Comparison of ENCODE assay signal across 13 cellular contexts in genomic region chr1:200314085-200314750, GRCh38.
DNase-seq lines count a peak whose midpoint lies in the region; ATAC-seq and TF ChIP-seq lines count a peak whose summit lies in the region.
"Had no signal": no experiment of that assay in that cellular context is flagged by ENCODE, and none has a peak within 500 bp of the region (broad histone marks: within the 10 kb centered on the region; RNA-seq: fewer than 3 reads in every experiment).

No MANE protein-coding gene starts in this region.

- H3K9me3 ChIP-seq in Caco-2 (no peaks in the 10 kb centered on the region), osteoblast (ENCODE audit: low read depth, low read length) (no peaks in the 10 kb centered on the region), transverse colon (no peaks in the 10 kb centered on the region), gastroesophageal sphincter (no peaks in the 10 kb centered on the region)
- H3K9me3 ChIP-seq: HAP-1, tibial artery had no signal

- TF ChIP-seq POLR2A in transverse colon (IDR thresholded peaks at IDR 0.05) = no peak
- no peak for TF ChIP-seq POLR2A in gastroesophageal sphincter (IDR thresholded peaks at IDR 0.05)

- DNase-seq in Caco-2 = peak; percentile 50 to 59
- DNase-seq in fibroblast of the aortic adventitia (ENCODE audit: low read depth) = peak; percentile 72
- DNase-seq in osteoblast (ENCODE audit: insufficient read length, low spot score, missing footprints) = no peak
- DNase-seq in transverse colon = no peak
- DNase-seq in cerebellum (ENCODE audit: low spot score) = no peak
- DNase-seq in SKM-1 (lab: John Stamatoyannopoulos, UW; ENCODE audit: unreplicated experiment) = no peak
- DNase-seq: amniotic stem cell, NCI-H2171 treated with DMSO at 0.1 percent for 48 hours, tibial artery had no signal

- no peaks in the 10 kb centered on the region for H3K36me3 Mint-ChIP-seq in Caco-2 (ENCODE audit: insufficient read depth, unreplicated experiment)

- H3K36me3 ChIP-seq in Caco-2 (ENCODE audit: control insufficient read depth, insufficient read depth, low read length) = no peaks in the 10 kb centered on the region
- H3K36me3 ChIP-seq in osteoblast (ENCODE audit: insufficient read depth, low read length) = no peaks in the 10 kb centered on the region
- no peaks in the 10 kb centered on the region for H3K36me3 ChIP-seq in transverse colon
- H3K36me3 ChIP-seq in gastroesophageal sphincter = no peaks in the 10 kb centered on the region
- H3K36me3 ChIP-seq: HAP-1, tibial artery had no signal

- intact Hi-C loops in Caco-2 (cut with micrococcal nuclease; ENCODE audit: unreplicated experiment) (loop anchor here (1.0 kb wide), 4 partner anchors 18 to 96 kb away; partner anchors contain the start of gene ZNF281), transverse colon (cut with DNase I; ENCODE audit: low total_unique reads) (no loop called here)

- 74 to 80% methylated on average over 5 of the region's 5 CpGs for WGBS in transverse colon (ENCODE audit: low coverage in 1 of 2), 2 donors
- WGBS in gastroesophageal sphincter (ENCODE audit: low coverage in 1 of 2), 2 donors = 46 to 64% methylated on average over 5 of the region's 5 CpGs

- H3K4me2 ChIP-seq in osteoblast (ENCODE audit: insufficient read depth, low read length) = peak overlapping the region; percentile 52

- BruUV-seq in Caco-2 (replicated peaks; lab: Mats Ljungman, UMichigan) = TSS peak; percentile 82

- ATAC-seq in SK-N-SH treated with all-trans-retinoic acid at 6 μM for 48 hours (peak; percentile 41), gastroesophageal sphincter (no peak)

- no peak for TF ChIP-seq EP300 in transverse colon (IDR thresholded peaks at IDR 0.05; ENCODE audit: low read depth)
- no peak for TF ChIP-seq EP300 in gastroesophageal sphincter (IDR thresholded peaks at IDR 0.05)

- in situ Hi-C loops in transverse colon (cut with MboI; ENCODE audit: low pct_ligation_motif_present in 1 of 4, low pct_unique_long_range_greater_than_20kb in 1 of 4, low sequenced_read_pairs in 3 of 4) = loop anchor here in 1 of 4 donors (25.0 kb wide), 1 partner anchor 627 kb away; no protein-coding TSS in a partner anchor

- H3K4me3 ChIP-seq in Caco-2 (ENCODE audit: low read depth, low read length) (no peak overlapping the region), fibroblast of the aortic adventitia (ENCODE audit: low read depth, low read length) (no peak overlapping the region), osteoblast (ENCODE audit: insufficient read depth, low read length) (no peak overlapping the region), transverse colon (no peak overlapping the region), gastroesophageal sphincter (no peak overlapping the region)
- H3K4me3 ChIP-seq: HAP-1, tibial artery had no signal

- H3K4me3 Mint-ChIP-seq in Caco-2 (ENCODE audit: unreplicated experiment) = peak overlapping the region; percentile 52
- H3K4me3 Mint-ChIP-seq: B cell had no signal

- H3K79me2 ChIP-seq in osteoblast (ENCODE audit: insufficient read depth, low read length) = no peaks in the 10 kb centered on the region

- H3K27ac Mint-ChIP-seq in Caco-2 (ENCODE audit: unreplicated experiment) = peak overlapping the region; percentile 86
- H3K27ac Mint-ChIP-seq: B cell had no signal

- H4K20me1 ChIP-seq in osteoblast (ENCODE audit: insufficient read depth, low read length) = no peaks in the 10 kb centered on the region

- H3K27me3 ChIP-seq in Caco-2 (replicated peaks; ENCODE audit: control insufficient read depth, insufficient read depth, low read length) (no peaks in the 10 kb centered on the region), osteoblast (ENCODE audit: insufficient read depth, low read length) (no peaks in the 10 kb centered on the region), transverse colon (no peaks in the 10 kb centered on the region), gastroesophageal sphincter (peaks cover 27% of the 10 kb centered on the region)

- TF ChIP-seq CTCF in Caco-2 (IDR thresholded peaks at IDR 0.05; ENCODE audit: insufficient read depth in 1 of 2, low read depth in 1 of 2, low read length in 1 of 2, severe bottlenecking in 1 of 2, unreplicated experiment in 1 of 2) (no peak), fibroblast of the aortic adventitia (IDR thresholded peaks at IDR 0.05; ENCODE audit: insufficient read depth, low read length) (no peak), osteoblast (IDR thresholded peaks at IDR 0.05; ENCODE audit: extremely low read depth, low read depth, low read length) (no peak), transverse colon (IDR thresholded peaks at IDR 0.05) (no peak), gastroesophageal sphincter (IDR thresholded peaks at IDR 0.05) (no peak)

- peaks cover 28% of the 10 kb centered on the region for H3K4me1 ChIP-seq in Caco-2
- peaks cover 36% of the 10 kb centered on the region for H3K4me1 ChIP-seq in osteoblast (ENCODE audit: insufficient read depth, low read length)
- no peaks in the 10 kb centered on the region for H3K4me1 ChIP-seq in transverse colon
- no peaks in the 10 kb centered on the region for H3K4me1 ChIP-seq in gastroesophageal sphincter
- H3K4me1 ChIP-seq: HAP-1, tibial artery had no signal

- CTCF ChIA-PET in Caco-2 (lab: Charles Lee) = interaction anchor here (1.4 kb wide), 1 partner anchor 57 kb away, joined by 4 read pairs; no protein-coding TSS in a partner anchor

- peaks cover 19% of the 10 kb centered on the region for H3K4me1 Mint-ChIP-seq in Caco-2 (ENCODE audit: low read depth, unreplicated experiment)

- H2AFZ ChIP-seq in osteoblast (ENCODE audit: low read length) = peak overlapping the region; percentile 36

- POLR2A ChIA-PET in Caco-2 (lab: Charles Lee) = interaction anchor here (0.8 to 1.0 kb wide), 2 partner anchors 18 to 95 kb away, joined by 3 read pairs; partner anchors contain the start of gene ZNF281

- H3K27me3 Mint-ChIP-seq in Caco-2 (ENCODE audit: insufficient read depth, unreplicated experiment) = no peaks in the 10 kb centered on the region

- H3K27ac ChIP-seq in osteoblast (ENCODE audit: low read depth, low read length) = peak overlapping the region; percentile 60
- no peak overlapping the region for H3K27ac ChIP-seq in transverse colon
- no peak overlapping the region for H3K27ac ChIP-seq in gastroesophageal sphincter
- H3K27ac ChIP-seq: tibial artery had no signal

- H3K9me3 Mint-ChIP-seq in Caco-2 (ENCODE audit: unreplicated experiment) = no peaks in the 10 kb centered on the region

TF ChIP-seq in SK-N-SH treated with all-trans-retinoic acid at 6 μM for 48 hours, 23 proteins besides CTCF, POLR2A, EP300 and RAD21 (continues in another document):
- TF ChIP-seq, protein P1, sequence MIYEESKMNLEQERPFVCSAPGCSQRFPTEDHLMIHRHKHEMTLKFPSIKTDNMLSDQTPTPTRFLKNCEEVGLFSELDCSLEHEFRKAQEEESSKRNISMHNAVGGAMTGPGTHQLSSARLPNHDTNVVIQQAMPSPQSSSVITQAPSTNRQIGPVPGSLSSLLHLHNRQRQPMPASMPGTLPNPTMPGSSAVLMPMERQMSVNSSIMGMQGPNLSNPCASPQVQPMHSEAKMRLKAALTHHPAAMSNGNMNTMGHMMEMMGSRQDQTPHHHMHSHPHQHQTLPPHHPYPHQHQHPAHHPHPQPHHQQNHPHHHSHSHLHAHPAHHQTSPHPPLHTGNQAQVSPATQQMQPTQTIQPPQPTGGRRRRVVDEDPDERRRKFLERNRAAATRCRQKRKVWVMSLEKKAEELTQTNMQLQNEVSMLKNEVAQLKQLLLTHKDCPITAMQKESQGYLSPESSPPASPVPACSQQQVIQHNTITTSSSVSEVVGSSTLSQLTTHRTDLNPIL (CRISPR knock-in tag; IDR thresholded peaks at IDR 0.05; ENCODE audit: low read depth) = no peak
- TF ChIP-seq SNAI2 (CRISPR knock-in tag; IDR thresholded peaks at IDR 0.05) = no peak
- no peak for TF ChIP-seq TOX (CRISPR knock-in tag; IDR thresholded peaks at IDR 0.05; ENCODE audit: borderline replicate concordance)
- TF ChIP-seq ZFP3 (CRISPR knock-in tag; IDR thresholded peaks at IDR 0.05) = no peak
- TF ChIP-seq OSR1 (CRISPR knock-in tag; IDR thresholded peaks at IDR 0.05) = no peak
- TF ChIP-seq TCF4 (CRISPR knock-in tag; IDR thresholded peaks at IDR 0.05; ENCODE audit: borderline replicate concordance) = no peak
- no peak for TF ChIP-seq ZNF565 (CRISPR knock-in tag; conservative IDR thresholded peaks at IDR 0.05; ENCODE audit: low read depth)
- TF ChIP-seq, protein P2, sequence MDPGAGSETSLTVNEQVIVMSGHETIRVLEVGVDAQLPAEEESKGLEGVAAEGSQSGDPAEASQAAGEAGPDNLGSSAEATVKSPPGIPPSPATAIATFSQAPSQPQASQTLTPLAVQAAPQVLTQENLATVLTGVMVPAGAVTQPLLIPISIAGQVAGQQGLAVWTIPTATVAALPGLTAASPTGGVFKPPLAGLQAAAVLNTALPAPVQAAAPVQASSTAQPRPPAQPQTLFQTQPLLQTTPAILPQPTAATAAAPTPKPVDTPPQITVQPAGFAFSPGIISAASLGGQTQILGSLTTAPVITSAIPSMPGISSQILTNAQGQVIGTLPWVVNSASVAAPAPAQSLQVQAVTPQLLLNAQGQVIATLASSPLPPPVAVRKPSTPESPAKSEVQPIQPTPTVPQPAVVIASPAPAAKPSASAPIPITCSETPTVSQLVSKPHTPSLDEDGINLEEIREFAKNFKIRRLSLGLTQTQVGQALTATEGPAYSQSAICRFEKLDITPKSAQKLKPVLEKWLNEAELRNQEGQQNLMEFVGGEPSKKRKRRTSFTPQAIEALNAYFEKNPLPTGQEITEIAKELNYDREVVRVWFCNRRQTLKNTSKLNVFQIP (CRISPR knock-in tag; IDR thresholded peaks at IDR 0.05; ENCODE audit: borderline replicate concordance, low read depth) = no peak
- TF ChIP-seq ZFP30 (CRISPR knock-in tag; IDR thresholded peaks at IDR 0.05) = no peak
- TF ChIP-seq GLIS3 (CRISPR knock-in tag; IDR thresholded peaks at IDR 0.05) = no peak
- no peak for TF ChIP-seq ESRRG (CRISPR knock-in tag; IDR thresholded peaks at IDR 0.05)
- no peak for TF ChIP-seq ARNTL (CRISPR knock-in tag; IDR thresholded peaks at IDR 0.05; ENCODE audit: borderline replicate concordance, low read depth)
- TF ChIP-seq ISL1 (CRISPR knock-in tag; IDR thresholded peaks at IDR 0.05) = no peak
- TF ChIP-seq ZNF8 (CRISPR knock-in tag; IDR thresholded peaks at IDR 0.05) = no peak

Comparison
In these comparisons a context has a peak if more than half of its experiments do, and no peak if none do; other contexts are left out.
1. DNase-seq: peak in Caco-2 (2 of 2) and fibroblast of the aortic adventitia (single experiment); none in osteoblast (single experiment), transverse colon (single experiment), cerebellum (single experiment) and SKM-1 (single experiment).